In genomic region chr16:81204794-81205680, GRCh38 we compare ENCODE assay signal across 1 cellular context.
TF ChIP-seq lines count a peak whose summit lies in the region.

No MANE protein-coding gene starts in this region.

TF ChIP-seq in HepG2, 621 proteins besides CTCF, POLR2A, EP300 and RAD21 (continued from another document):
- TF ChIP-seq, protein P1, sequence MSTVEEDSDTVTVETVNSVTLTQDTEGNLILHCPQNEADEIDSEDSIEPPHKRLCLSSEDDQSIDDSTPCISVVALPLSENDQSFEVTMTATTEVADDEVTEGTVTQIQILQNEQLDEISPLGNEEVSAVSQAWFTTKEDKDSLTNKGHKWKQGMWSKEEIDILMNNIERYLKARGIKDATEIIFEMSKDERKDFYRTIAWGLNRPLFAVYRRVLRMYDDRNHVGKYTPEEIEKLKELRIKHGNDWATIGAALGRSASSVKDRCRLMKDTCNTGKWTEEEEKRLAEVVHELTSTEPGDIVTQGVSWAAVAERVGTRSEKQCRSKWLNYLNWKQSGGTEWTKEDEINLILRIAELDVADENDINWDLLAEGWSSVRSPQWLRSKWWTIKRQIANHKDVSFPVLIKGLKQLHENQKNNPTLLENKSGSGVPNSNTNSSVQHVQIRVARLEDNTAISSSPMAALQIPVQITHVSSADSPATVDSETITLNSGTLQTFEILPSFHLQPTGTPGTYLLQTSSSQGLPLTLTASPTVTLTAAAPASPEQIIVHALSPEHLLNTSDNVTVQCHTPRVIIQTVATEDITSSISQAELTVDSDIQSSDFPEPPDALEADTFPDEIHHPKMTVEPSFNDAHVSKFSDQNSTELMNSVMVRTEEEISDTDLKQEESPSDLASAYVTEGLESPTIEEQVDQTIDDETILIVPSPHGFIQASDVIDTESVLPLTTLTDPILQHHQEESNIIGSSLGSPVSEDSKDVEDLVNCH (CRISPR knock-in tag; IDR thresholded peaks at IDR 0.05), result no peak
- TF ChIP-seq SMC3 (IDR thresholded peaks at IDR 0.05; ENCODE audit: low read length) (peak; percentile 64), STAG1 (CRISPR knock-in tag; IDR thresholded peaks at IDR 0.05) (peak; percentile 48), TERF1 (CRISPR knock-in tag; IDR thresholded peaks at IDR 0.05) (no peak), ZNF143 (CRISPR knock-in tag; IDR thresholded peaks at IDR 0.05) (no peak)
TF ChIP-seq in HepG2: peak in this region for 4.
